22 cellular contexts compared by ENCODE assay signal in genomic region chr1:248714248-248714647, GRCh38. TPM values are rescaled to one million over a fixed set of nuclear protein-coding genes. Genes with fewer than 3 reads are reported as not detected.
"Had no signal": no experiment of that assay in that cellular context is flagged by ENCODE, and none has a peak within 500 bp of the region (broad histone marks: within the 10 kb centered on the region; RNA-seq: fewer than 3 reads in every experiment).

No MANE protein-coding gene starts in this region.

- FAIRE-seq: keratinocyte had no signal

- H3K27ac Mint-ChIP-seq: activated B cell treated with CpG ODN at 0.5 μM for 24 hours; activated CD4-positive, alpha-beta T cell treated with anti-CD3 and anti-CD28 coated beads, Interleukin-2, amount 10 ng/mL, durations not matched to agents 7 days and 5 days; activated naive CD4-positive, alpha-beta T cell treated with anti-CD3 and anti-CD28 coated beads for 36 hours; activated T-helper 17 cell treated with anti-CD3 and anti-CD28 coated beads, Interleukin-2, amount 50 U/mL, for 72 hours; T-helper 17 cell had no signal

- H3K4me1 ChIP-seq: body of pancreas, suprapubic skin had no signal

- H3K4me1 Mint-ChIP-seq: activated B cell treated with CpG ODN at 0.5 μM for 24 hours; activated CD4-positive, alpha-beta T cell treated with anti-CD3 and anti-CD28 coated beads, Interleukin-2, amount 10 ng/mL, durations not matched to agents 7 days and 5 days; activated T-helper 17 cell treated with anti-CD3 and anti-CD28 coated beads, Interleukin-2, amount 50 U/mL, for 72 hours; T-helper 17 cell had no signal

- ATAC-seq: activated T-helper 17 cell treated with anti-CD3 and anti-CD28 coated beads, Interleukin-2, amount 50 U/mL, for 72 hours; body of pancreas; left ventricle myocardium superior; stimulated activated naive CD8-positive, alpha-beta T cell treated with anti-CD3 and anti-CD28 coated beads, Interleukin-15, Interleukin-2, amounts not matched to agents 100 U/mL and 50 U/mL, for 24 hours; T-helper 17 cell had no signal

- DNase-seq: activated B cell treated with CpG ODN at 0.5 μM for 24 hours; activated CD4-positive, alpha-beta T cell treated with anti-CD3 and anti-CD28 coated beads, Interleukin-2, amount 10 ng/mL, durations not matched to agents 7 days and 5 days; activated CD8-positive, alpha-beta memory T cell treated with anti-CD3 and anti-CD28 coated beads for 24 hours; activated naive CD4-positive, alpha-beta T cell treated with anti-CD3 and anti-CD28 coated beads for 36 hours; body of pancreas; central memory CD4-positive, alpha-beta T cell; foreskin melanocyte; head of caudate nucleus; left ventricle myocardium superior; stimulated activated CD4-positive, alpha-beta T cell treated with anti-CD3 and anti-CD28 coated beads, Interleukin-12 subunit alpha, Interleukin-12 subunit beta, amount 100 ng/mL, for 4 hours; stimulated activated CD4-positive, alpha-beta T cell treated with anti-CD3 and anti-CD28 coated beads, Interleukin-2, amount 100 ng/mL, for 48 hours; stimulated activated CD8-positive, alpha-beta memory T cell treated with anti-CD3 and anti-CD28 coated beads, Interleukin-4, amount 100 ng/mL, for 48 hours; stimulated activated naive CD8-positive, alpha-beta T cell treated with anti-CD3 and anti-CD28 coated beads, Interleukin-15, Interleukin-2, amounts not matched to agents 100 U/mL and 50 U/mL, for 24 hours; T-helper 17 cell had no signal

- H3K4me3 ChIP-seq: body of pancreas, suprapubic skin had no signal

- H3K27me3 ChIP-seq: body of pancreas, suprapubic skin had no signal

- H3K4me3 Mint-ChIP-seq: activated B cell treated with CpG ODN at 0.5 μM for 24 hours; activated CD4-positive, alpha-beta T cell treated with anti-CD3 and anti-CD28 coated beads, Interleukin-2, amount 10 ng/mL, durations not matched to agents 7 days and 5 days; activated naive CD4-positive, alpha-beta T cell treated with anti-CD3 and anti-CD28 coated beads for 36 hours; activated T-helper 17 cell treated with anti-CD3 and anti-CD28 coated beads, Interleukin-2, amount 50 U/mL, for 72 hours; T-helper 17 cell had no signal

- H3K36me3 ChIP-seq: suprapubic skin had no signal

- H3K27ac ChIP-seq: body of pancreas, suprapubic skin had no signal

RNA-seq across cellular contexts. Expression of gene OR14I1, which starts 11.7 kb away (rescaled TPM):
- total RNA-seq: activated B cell treated with CpG ODN at 0.5 μM for 24 hours; activated CD4-positive, alpha-beta T cell treated with anti-CD3 and anti-CD28 coated beads, Interleukin-2, amount 10 ng/mL, durations not matched to agents 7 days and 5 days; activated naive CD4-positive, alpha-beta T cell treated with anti-CD3 and anti-CD28 coated beads for 36 hours; activated T-helper 17 cell treated with anti-CD3 and anti-CD28 coated beads, Interleukin-2, amount 50 U/mL, for 72 hours; body of pancreas; left ventricle myocardium superior; osteocyte; T-helper 17 cell; ureter had no signal
- polyA plus RNA-seq: adipose tissue, esophagus, keratinocyte, neural cell had no signal

RNA-seq across cellular contexts. Expression of gene LYPD8, which starts 41.3 kb away (rescaled TPM):
- total RNA-seq: activated B cell treated with CpG ODN at 0.5 μM for 24 hours; activated CD4-positive, alpha-beta T cell treated with anti-CD3 and anti-CD28 coated beads, Interleukin-2, amount 10 ng/mL, durations not matched to agents 7 days and 5 days; activated naive CD4-positive, alpha-beta T cell treated with anti-CD3 and anti-CD28 coated beads for 36 hours; activated T-helper 17 cell treated with anti-CD3 and anti-CD28 coated beads, Interleukin-2, amount 50 U/mL, for 72 hours; body of pancreas; left ventricle myocardium superior; osteocyte; suprapubic skin; T-helper 17 cell; ureter had no signal
- polyA plus RNA-seq: esophagus, keratinocyte, neural cell had no signal

RNA-seq across cellular contexts. Expression of gene OR2T27, which starts 58.9 kb away (rescaled TPM):
- total RNA-seq: activated B cell treated with CpG ODN at 0.5 μM for 24 hours; activated CD4-positive, alpha-beta T cell treated with anti-CD3 and anti-CD28 coated beads, Interleukin-2, amount 10 ng/mL, durations not matched to agents 7 days and 5 days; activated naive CD4-positive, alpha-beta T cell treated with anti-CD3 and anti-CD28 coated beads for 36 hours; activated T-helper 17 cell treated with anti-CD3 and anti-CD28 coated beads, Interleukin-2, amount 50 U/mL, for 72 hours; body of pancreas; left ventricle myocardium superior; osteocyte; suprapubic skin; T-helper 17 cell; ureter had no signal
- polyA plus RNA-seq: adipose tissue, esophagus, keratinocyte, neural cell had no signal
